In genomic region chr2:75606851-75607798, GRCh38 we compare ENCODE assay signal across 12 cellular contexts. TPM values are rescaled to one million over a fixed set of nuclear protein-coding genes. Genes with fewer than 3 reads are reported as not detected.
DNase-seq lines count a peak whose midpoint lies in the region; ATAC-seq and TF ChIP-seq lines count a peak whose summit lies in the region.
"Had no signal": no experiment of that assay in that cellular context is flagged by ENCODE, and none has a peak within 500 bp of the region (broad histone marks: within the 10 kb centered on the region; RNA-seq: fewer than 3 reads in every experiment).

No MANE protein-coding gene starts in this region.

- peak overlapping the region in 1 of 5 experiments; percentile 49 for H3K4me3 Mint-ChIP-seq in brain
- H3K4me3 Mint-ChIP-seq: activated T-helper 17 cell treated with anti-CD3 and anti-CD28 coated beads, Interleukin-2, amount 50 U/mL, for 72 hours had no signal

- H3K27me3 Mint-ChIP-seq in brain = peaks cover 3% of the 10 kb centered on the region

- peak overlapping the region in 3 of 5 experiments; percentile 47 to 89 (median 53) for H3K27ac Mint-ChIP-seq in brain
- H3K27ac Mint-ChIP-seq: activated T-helper 17 cell treated with anti-CD3 and anti-CD28 coated beads, Interleukin-2, amount 50 U/mL, for 72 hours had no signal

- no peaks in the 10 kb centered on the region for H3K27me3 ChIP-seq in AG04450 (ENCODE audit: control insufficient read depth, insufficient read depth, low read length)
- H3K27me3 ChIP-seq in lower lobe of right lung (ENCODE audit: low read depth) = peaks cover 12% of the 10 kb centered on the region

- H3K4me1 ChIP-seq in lower lobe of right lung = peaks cover 15% of the 10 kb centered on the region
- H3K4me1 ChIP-seq in mucosa of descending colon (ENCODE audit: low read depth) = peaks cover 4% of the 10 kb centered on the region

- no peak for DNase-seq in AG04450 (ENCODE audit: low read depth, low spot score)
- peak; percentile 50 for DNase-seq in LHCN-M2 (ENCODE audit: low read depth)
- DNase-seq in lower lobe of right lung = no peak
- no peak for DNase-seq in mucosa of descending colon
- DNase-seq in cortex of kidney (lab: John Stamatoyannopoulos, UW) = no peak
- DNase-seq in activated effector memory CD4-positive, alpha-beta T cell treated with anti-CD3 and anti-CD28 coated beads, Interleukin-2, amount 50 U/mL, for 16 hours = no peak
- DNase-seq: activated CD4-positive, alpha-beta T cell treated with anti-CD3 and anti-CD28 coated beads for 1 hour; SIG-M5 had no signal

- H3K9me3 ChIP-seq in AG04450 (ENCODE audit: control insufficient read depth, insufficient read depth, low read length) (no peaks in the 10 kb centered on the region), lower lobe of right lung (no peaks in the 10 kb centered on the region), mucosa of descending colon (no peaks in the 10 kb centered on the region)

- H3K36me3 ChIP-seq in lower lobe of right lung (no peaks in the 10 kb centered on the region), mucosa of descending colon (ENCODE audit: low read depth) (no peaks in the 10 kb centered on the region)

- H3K27ac ChIP-seq in AG04450 (ENCODE audit: low read depth, low read length) (peak overlapping the region; percentile 87), lower lobe of right lung (peak overlapping the region; percentile 60)
- H3K27ac ChIP-seq: coronary artery had no signal

- CTCF ChIA-PET in AG04450 (lab: Charles Lee) = interaction anchor here (0.6 to 4.8 kb wide), 24 partner anchors 7 to 408 kb away, joined by 3 to 245 read pairs (median 6); partner anchors contain the start of genes EVA1A and TACR1

- H3K9me3 Mint-ChIP-seq in brain = peaks cover 0 to 4% (median 0%) of the 10 kb centered on the region in 5 experiments
- H3K9me3 Mint-ChIP-seq: activated T-helper 17 cell treated with anti-CD3 and anti-CD28 coated beads, Interleukin-2, amount 50 U/mL, for 72 hours had no signal

- peak; percentile 39 to 54 for ATAC-seq in lower lobe of right lung
- no peak for ATAC-seq in mucosa of descending colon
- no peak for ATAC-seq in GM18519 (IDR thresholded peaks at IDR 0.05; ENCODE audit: low FRiP score, unreplicated experiment)
- ATAC-seq: activated T-helper 17 cell treated with anti-CD3 and anti-CD28 coated beads, Interleukin-2, amount 50 U/mL, for 72 hours had no signal

- no peaks in the 10 kb centered on the region for H3K36me3 Mint-ChIP-seq in brain

- H3K4me3 ChIP-seq in AG04450 (ENCODE audit: low read depth, low read length) (no peak overlapping the region), lower lobe of right lung (no peak overlapping the region), mucosa of descending colon (no peak overlapping the region)
- H3K4me3 ChIP-seq: coronary artery had no signal

- intact Hi-C loops in lower lobe of right lung (cut with DNase I) (no loop called here), mucosa of descending colon (cut with DNase I, micrococcal nuclease) (no loop called here)

- POLR2A ChIA-PET in AG04450 (lab: Yijun Ruan, JAX) = interaction anchor here (1.2 to 2.2 kb wide), 5 partner anchors 11 to 408 kb away, joined by 5 to 48 read pairs (median 8); partner anchors contain the start of genes EVA1A and TACR1

- peaks cover 17% of the 10 kb centered on the region for H3K4me1 Mint-ChIP-seq in brain
- H3K4me1 Mint-ChIP-seq: activated T-helper 17 cell treated with anti-CD3 and anti-CD28 coated beads, Interleukin-2, amount 50 U/mL, for 72 hours had no signal

- TF ChIP-seq CTCF in AG04450 (IDR thresholded peaks at IDR 0.05; ENCODE audit: low read depth, low read length) (no peak), brain (conservative IDR thresholded peaks at IDR 0.05) (no peak), lower lobe of right lung (IDR thresholded peaks at IDR 0.05) (no peak), mucosa of descending colon (IDR thresholded peaks at IDR 0.05) (no peak)

RNA-seq across cellular contexts. Expression of gene MRPL19, which starts 39.5 kb away (rescaled TPM):
- polyA plus RNA-seq in AG04450 (2011; rRNA removed) = 39.4 and 59.1 TPM in 2 replicates
- polyA minus RNA-seq in AG04450 (2011; rRNA and poly(A)+ RNA removed) = 14.0 and 27.8 TPM in 2 replicates
- 55.6 and 76.4 TPM in 2 replicates for total RNA-seq in LHCN-M2 (2014; rRNA removed)
- polyA plus RNA-seq in LHCN-M2 (2012) = 22.4 TPM
- polyA plus RNA-seq in brain (ENCODE audit: insufficient read depth, low read depth, low replicate concordance) = 20.3 TPM
- total RNA-seq in lower lobe of right lung = 39.8 TPM
- 10 to 100 TPM; 34.6 to 53.3 (median 45.1) TPM for total RNA-seq in mucosa of descending colon

RNA-seq across cellular contexts. Expression of gene EVA1A, which starts 46.4 kb away (rescaled TPM):
- polyA plus RNA-seq in AG04450 (2011; rRNA removed) (22.8 and 32.5 TPM in 2 replicates), brain (ENCODE audit: insufficient read depth, low read depth, low replicate concordance) (4.9 TPM)
- 28.4 and 52.5 TPM in 2 replicates for polyA minus RNA-seq in AG04450 (2011; rRNA and poly(A)+ RNA removed)
- total RNA-seq in LHCN-M2 (2014; rRNA removed) (21.4 and 29.0 TPM in 2 replicates), lower lobe of right lung (31.7 TPM), mucosa of descending colon (1 to 10 TPM in 1 of 3 donors, under 1 TPM in 1, not detected in 1; 0.72 to 1.3 TPM)
- 41.9 TPM for polyA plus RNA-seq in LHCN-M2 (2012)
- total RNA-seq: activated T-helper 17 cell treated with anti-CD3 and anti-CD28 coated beads, Interleukin-2, amount 50 U/mL, for 72 hours had no signal

Comparison
In these comparisons a context has a peak if more than half of its experiments do, and no peak if none do; other contexts are left out.
1. ATAC-seq: peak in lower lobe of right lung (2 of 2); none in mucosa of descending colon (single experiment) and GM18519 (single experiment).